17 cellular contexts compared by ENCODE assay signal in the genomic region with DNA sequence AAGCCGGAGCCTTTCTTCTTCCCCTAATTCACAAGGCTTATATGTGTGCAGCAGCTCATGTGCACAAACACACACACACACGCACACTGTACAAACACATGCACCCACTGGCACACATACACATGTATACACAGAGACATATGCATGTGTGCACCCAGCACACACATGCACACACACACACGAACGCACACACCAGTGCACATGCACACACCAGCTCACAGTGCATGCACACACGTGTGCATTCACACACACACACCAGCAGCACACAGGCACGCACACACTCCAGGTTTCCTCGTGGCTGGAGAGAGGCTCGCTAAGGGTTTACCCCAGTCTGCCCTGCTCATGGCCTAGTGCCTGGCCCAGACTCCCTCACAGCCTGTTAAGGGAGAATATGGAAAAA.
"Had no signal": no experiment of that assay in that cellular context is flagged by ENCODE, and none has a peak within 500 bp of the region (broad histone marks: within the 10 kb centered on the region; RNA-seq: fewer than 3 reads in every experiment).

No MANE protein-coding gene starts in this region.

- H3K9me3 ChIP-seq: neutrophil, right lobe of liver, spleen had no signal

- H3K4me1 Mint-ChIP-seq: activated T-helper 17 cell treated with anti-CD3 and anti-CD28 coated beads, Interleukin-2, amount 50 U/mL, for 72 hours; central memory CD8-positive, alpha-beta T cell; stimulated activated memory B cell treated with anti-CD40 and anti-IgM and Interleukin-4, amounts not matched to agents 10 μg/mL and 1 μg/mL and 100 μg/mL, for 72 hours had no signal

- H3K36me3 ChIP-seq: neutrophil, right lobe of liver, spleen, WERI-Rb-1 had no signal

- H3K4me3 ChIP-seq: right lobe of liver, spleen had no signal

- H3K27ac Mint-ChIP-seq: activated CD8-positive, alpha-beta T cell treated with anti-CD3 and anti-CD28 coated beads, Interleukin-2, amount 10 ng/mL, durations not matched to agents 7 days and 5 days; activated naive CD4-positive, alpha-beta T cell treated with anti-CD3 and anti-CD28 coated beads for 36 hours; activated T-helper 17 cell treated with anti-CD3 and anti-CD28 coated beads, Interleukin-2, amount 50 U/mL, for 72 hours; stimulated activated memory B cell treated with anti-CD40 and anti-IgM and Interleukin-4, amounts not matched to agents 10 μg/mL and 1 μg/mL and 100 μg/mL, for 72 hours; type B pancreatic cell had no signal

- H3K27ac ChIP-seq: neutrophil, right lobe of liver, spleen, WERI-Rb-1 had no signal

- H3K9me3 Mint-ChIP-seq: activated naive CD4-positive, alpha-beta T cell treated with anti-CD3 and anti-CD28 coated beads for 36 hours; activated T-helper 17 cell treated with anti-CD3 and anti-CD28 coated beads, Interleukin-2, amount 50 U/mL, for 72 hours; central memory CD8-positive, alpha-beta T cell; stimulated activated memory B cell treated with anti-CD40 and anti-IgM and Interleukin-4, amounts not matched to agents 10 μg/mL and 1 μg/mL and 100 μg/mL, for 72 hours; type B pancreatic cell had no signal

- ATAC-seq: activated CD8-positive, alpha-beta T cell treated with anti-CD3 and anti-CD28 coated beads, Interleukin-2, amount 10 ng/mL, durations not matched to agents 7 days and 5 days; activated T-helper 17 cell treated with anti-CD3 and anti-CD28 coated beads, Interleukin-2, amount 50 U/mL, for 72 hours had no signal

- H3K4me3 Mint-ChIP-seq: activated CD8-positive, alpha-beta T cell treated with anti-CD3 and anti-CD28 coated beads, Interleukin-2, amount 10 ng/mL, durations not matched to agents 7 days and 5 days; activated naive CD4-positive, alpha-beta T cell treated with anti-CD3 and anti-CD28 coated beads for 36 hours; activated T-helper 17 cell treated with anti-CD3 and anti-CD28 coated beads, Interleukin-2, amount 50 U/mL, for 72 hours; central memory CD8-positive, alpha-beta T cell; stimulated activated memory B cell treated with anti-CD40 and anti-IgM and Interleukin-4, amounts not matched to agents 10 μg/mL and 1 μg/mL and 100 μg/mL, for 72 hours; type B pancreatic cell had no signal

- H3K27me3 ChIP-seq: neutrophil, right lobe of liver, spleen had no signal

- H3K4me1 ChIP-seq: right lobe of liver had no signal

- DNase-seq: activated CD4-positive, alpha-beta T cell treated with anti-CD3 and anti-CD28 coated beads for 4 hours; activated CD8-positive, alpha-beta T cell treated with anti-CD3 and anti-CD28 coated beads, Interleukin-2, amount 10 ng/mL, durations not matched to agents 7 days and 5 days; activated naive CD4-positive, alpha-beta T cell treated with anti-CD3 and anti-CD28 coated beads for 36 hours; dermis blood vessel endothelial cell; hippocampal formation; kidney glomerular epithelial cell; spleen; stimulated activated CD4-positive, alpha-beta T cell treated with anti-CD3 and anti-CD28 coated beads, Interleukin-1b, Interleukin-23, amount 100 ng/mL, for 48 hours; T-helper 9 cell; WERI-Rb-1 had no signal

- H3K36me3 Mint-ChIP-seq: stimulated activated memory B cell treated with anti-CD40 and anti-IgM and Interleukin-4, amounts not matched to agents 10 μg/mL and 1 μg/mL and 100 μg/mL, for 72 hours; type B pancreatic cell had no signal

- H3K27me3 Mint-ChIP-seq: activated T-helper 17 cell treated with anti-CD3 and anti-CD28 coated beads, Interleukin-2, amount 50 U/mL, for 72 hours; central memory CD8-positive, alpha-beta T cell; progenitor cell of endocrine pancreas; stimulated activated memory B cell treated with anti-CD40 and anti-IgM and Interleukin-4, amounts not matched to agents 10 μg/mL and 1 μg/mL and 100 μg/mL, for 72 hours had no signal
